Comparison of ENCODE assay signal across 24 cellular contexts in genomic region chr13:72199640-72200039, GRCh38.
"Had no signal": no experiment of that assay in that cellular context is flagged by ENCODE, and none has a peak within 500 bp of the region (broad histone marks: within the 10 kb centered on the region; RNA-seq: fewer than 3 reads in every experiment).

No MANE protein-coding gene starts in this region.

- H3K36me3 ChIP-seq: brain microvascular endothelial cell, cardiac muscle cell had no signal

- H3K36me3 Mint-ChIP-seq: activated naive CD4-positive, alpha-beta T cell treated with anti-CD3 and anti-CD28 coated beads, Interleukin-2, amount 10 ng/mL, durations not matched to agents 7 days and 5 days; activated naive CD8-positive, alpha-beta T cell treated with anti-CD3 and anti-CD28 coated beads for 36 hours; T-cell had no signal

- H2AFZ ChIP-seq: PC-9 had no signal

- H3K4me1 Mint-ChIP-seq: activated CD4-positive, alpha-beta memory T cell treated with anti-CD3 and anti-CD28 coated beads, Interleukin-2, amount 10 ng/mL, durations not matched to agents 7 days and 5 days; activated CD4-positive, alpha-beta T cell treated with anti-CD3 and anti-CD28 coated beads for 36 hours; activated naive CD4-positive, alpha-beta T cell treated with anti-CD3 and anti-CD28 coated beads, Interleukin-2, amount 10 ng/mL, durations not matched to agents 7 days and 5 days; activated naive CD8-positive, alpha-beta T cell treated with anti-CD3 and anti-CD28 coated beads for 36 hours; activated T-helper 17 cell treated with anti-CD3 and anti-CD28 coated beads, Interleukin-2, amount 50 U/mL, for 72 hours; T-cell had no signal

- H3K27me3 Mint-ChIP-seq: activated CD4-positive, alpha-beta memory T cell treated with anti-CD3 and anti-CD28 coated beads, Interleukin-2, amount 10 ng/mL, durations not matched to agents 7 days and 5 days; activated CD4-positive, alpha-beta T cell treated with anti-CD3 and anti-CD28 coated beads for 36 hours; activated naive CD4-positive, alpha-beta T cell treated with anti-CD3 and anti-CD28 coated beads, Interleukin-2, amount 10 ng/mL, durations not matched to agents 7 days and 5 days; activated naive CD8-positive, alpha-beta T cell treated with anti-CD3 and anti-CD28 coated beads for 36 hours; activated T-helper 17 cell treated with anti-CD3 and anti-CD28 coated beads, Interleukin-2, amount 50 U/mL, for 72 hours; T-cell had no signal

- H3K4me3 ChIP-seq: cardiac muscle cell, K562, PC-9 had no signal

- H3K4me2 ChIP-seq: PC-9 had no signal

- H3K4me3 Mint-ChIP-seq: activated CD4-positive, alpha-beta memory T cell treated with anti-CD3 and anti-CD28 coated beads, Interleukin-2, amount 10 ng/mL, durations not matched to agents 7 days and 5 days; activated CD4-positive, alpha-beta T cell treated with anti-CD3 and anti-CD28 coated beads for 36 hours; activated naive CD4-positive, alpha-beta T cell treated with anti-CD3 and anti-CD28 coated beads, Interleukin-2, amount 10 ng/mL, durations not matched to agents 7 days and 5 days; activated naive CD8-positive, alpha-beta T cell treated with anti-CD3 and anti-CD28 coated beads for 36 hours; activated T-helper 17 cell treated with anti-CD3 and anti-CD28 coated beads, Interleukin-2, amount 50 U/mL, for 72 hours; T-cell had no signal

- H3K27ac ChIP-seq: brain microvascular endothelial cell, cardiac muscle cell, PC-9, VCaP had no signal

- H3K9me3 Mint-ChIP-seq: activated CD4-positive, alpha-beta memory T cell treated with anti-CD3 and anti-CD28 coated beads, Interleukin-2, amount 10 ng/mL, durations not matched to agents 7 days and 5 days; activated naive CD8-positive, alpha-beta T cell treated with anti-CD3 and anti-CD28 coated beads for 36 hours had no signal

- H3K27ac Mint-ChIP-seq: activated CD4-positive, alpha-beta memory T cell treated with anti-CD3 and anti-CD28 coated beads, Interleukin-2, amount 10 ng/mL, durations not matched to agents 7 days and 5 days; activated CD4-positive, alpha-beta T cell treated with anti-CD3 and anti-CD28 coated beads for 36 hours; activated naive CD4-positive, alpha-beta T cell treated with anti-CD3 and anti-CD28 coated beads, Interleukin-2, amount 10 ng/mL, durations not matched to agents 7 days and 5 days; activated naive CD8-positive, alpha-beta T cell treated with anti-CD3 and anti-CD28 coated beads for 36 hours; activated T-helper 17 cell treated with anti-CD3 and anti-CD28 coated beads, Interleukin-2, amount 50 U/mL, for 72 hours; T-cell had no signal

- H3K27me3 ChIP-seq: brain microvascular endothelial cell, cardiac muscle cell had no signal

- DNase-seq: activated CD4-positive, alpha-beta memory T cell treated with anti-CD3 and anti-CD28 coated beads, Interleukin-2, amount 10 ng/mL, durations not matched to agents 7 days and 5 days; activated CD4-positive, alpha-beta T cell treated with anti-CD3 and anti-CD28 coated beads for 36 hours; activated CD4-positive, alpha-beta T cell treated with anti-CD3 and anti-CD28 coated beads, Interleukin-2, amount 50 U/mL, for 1 hour; activated gamma-delta T cell; activated naive CD4-positive, alpha-beta T cell treated with anti-CD3 and anti-CD28 coated beads, Interleukin-2, amount 10 ng/mL, durations not matched to agents 7 days and 5 days; activated naive CD8-positive, alpha-beta T cell treated with anti-CD3 and anti-CD28 coated beads for 36 hours; activated T-cell treated with anti-CD3 and anti-CD28 coated beads for 4 hours; activated T-cell treated with anti-CD3 and anti-CD28 coated beads, Interleukin-2, amount 50 U/mL, for 48 hours; brain microvascular endothelial cell; Karpas-422; NCI-H1105 treated with DMSO at 0.1 percent for 48 hours; NCI-H1436 treated with DMSO at 0.1 percent for 48 hours; NCI-H187; NCI-H2081; NCI-H2171 treated with DMSO at 0.1 percent for 48 hours; NCI-H446 treated with DMSO at 0.1 percent for 48 hours; NCI-H524 treated with DMSO at 0.1 percent for 48 hours; PC-9; SHP77 treated with DMSO at 0.1 percent for 48 hours; T-cell had no signal

- ATAC-seq: activated CD4-positive, alpha-beta T cell treated with anti-CD3 and anti-CD28 coated beads for 36 hours; activated T-helper 17 cell treated with anti-CD3 and anti-CD28 coated beads, Interleukin-2, amount 50 U/mL, for 72 hours; K562; T-cell had no signal
